ENCODE assay signal across 10 cellular contexts in the genomic region with DNA sequence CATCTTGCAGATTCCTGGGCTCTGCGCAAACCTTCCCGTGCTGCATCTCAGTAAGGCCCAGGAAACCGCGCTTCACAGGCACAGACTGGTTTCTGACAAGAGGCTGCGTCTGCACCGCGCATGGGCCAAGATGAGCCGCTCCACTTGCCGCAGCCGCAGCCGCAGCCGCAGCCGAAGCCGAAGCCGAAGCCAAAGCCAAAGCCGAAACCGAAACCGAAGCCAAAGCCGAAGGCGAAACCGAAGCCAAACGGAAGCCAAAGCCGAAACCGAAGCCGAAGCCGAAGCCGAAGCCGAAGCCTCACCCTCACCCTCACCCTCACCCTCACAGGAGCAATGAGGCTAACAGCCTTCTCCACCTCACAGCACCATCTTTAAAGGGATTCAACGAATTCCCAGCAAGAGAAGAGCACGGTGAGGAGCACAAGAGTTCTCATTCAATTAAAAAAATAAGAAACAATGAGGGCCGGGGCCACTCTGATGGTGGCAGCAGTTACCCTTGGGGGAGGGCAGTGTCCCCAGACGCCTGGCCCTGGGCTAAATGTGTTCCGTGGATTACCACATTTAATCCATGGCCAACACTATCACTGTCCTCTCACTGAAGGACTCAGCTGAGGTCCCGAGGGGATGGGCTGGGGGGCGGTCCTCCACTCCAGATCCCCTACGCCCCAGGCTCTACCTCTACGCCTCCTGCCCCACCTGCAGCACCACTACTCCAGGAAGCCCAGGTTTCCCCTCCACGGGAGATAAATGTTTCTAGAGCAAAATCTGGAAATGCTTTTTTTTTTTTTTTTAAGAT. TPM values are rescaled to one million over a fixed set of nuclear protein-coding genes. Genes with fewer than 3 reads are reported as not detected.
DNase-seq lines count a peak whose midpoint lies in the region; TF ChIP-seq lines count a peak whose summit lies in the region.
"Had no signal": no experiment of that assay in that cellular context is flagged by ENCODE, and none has a peak within 500 bp of the region (broad histone marks: within the 10 kb centered on the region; RNA-seq: fewer than 3 reads in every experiment).

No MANE protein-coding gene starts in this region.

- TF ChIP-seq POLR2A in sigmoid colon (IDR thresholded peaks at IDR 0.05): no peak

- H3K27me3 ChIP-seq in ACC112 (ENCODE audit: insufficient read depth, low read length) (no peaks in the 10 kb centered on the region), sigmoid colon (no peaks in the 10 kb centered on the region)
- H3K27me3 ChIP-seq: BLaER1 treated with 17β-estradiol and CSF1 and Interleukin-3, amounts not matched to agents 10 nM and 100 nM had no signal

- peak; percentile 66 for DNase-seq in LNCaP clone FGC (ENCODE audit: low read depth)
- DNase-seq in SK-MEL-5 (ENCODE audit: low read depth, low spot score): peak; percentile 67
- DNase-seq in fibroblast of gingiva (ENCODE audit: low read depth): peak; percentile 38
- DNase-seq in NCI-H2171 (lab: John Stamatoyannopoulos, UW): no peak
- no peak for DNase-seq in sigmoid colon
- DNase-seq in DMS 273 (lab: John Stamatoyannopoulos, UW; ENCODE audit: unreplicated experiment): no peak
- DNase-seq in RKO (ENCODE audit: low spot score): no peak

- peaks cover 18% of the 10 kb centered on the region for H3K79me2 ChIP-seq in ACC112 (ENCODE audit: control insufficient read depth, insufficient read depth, low read length, unreplicated experiment)

- peak overlapping the region; percentile 29; the same call in 1 of the 2 replicates for H3K27ac ChIP-seq in ACC112 (ENCODE audit: low read depth, low read length)
- peak overlapping the region in 2 of 4 donors; percentile 49 to 59 for H3K27ac ChIP-seq in sigmoid colon
- H3K27ac ChIP-seq: thoracic aorta had no signal

- no peak for TF ChIP-seq EP300 in sigmoid colon (IDR thresholded peaks at IDR 0.05)

- no peaks in the 10 kb centered on the region for H3K36me3 ChIP-seq in ACC112 (ENCODE audit: insufficient read depth, low read length)
- peaks cover 0 to 30% (median 11%) of the 10 kb centered on the region in 4 donors for H3K36me3 ChIP-seq in sigmoid colon

- H3K4me1 ChIP-seq in ACC112 (ENCODE audit: control insufficient read depth, insufficient read depth, low read length, unreplicated experiment) (peaks cover 6% of the 10 kb centered on the region), sigmoid colon (peaks cover 0 to 16% (median 9%) of the 10 kb centered on the region in 4 donors)

- intact Hi-C loops in sigmoid colon (cut with DNase I): no loop called here

- no peak overlapping the region for H3K4me3 ChIP-seq in ACC112 (ENCODE audit: low read depth, low read length)
- peak overlapping the region; percentile 70 for H3K4me3 ChIP-seq in LNCaP clone FGC (ENCODE audit: low read depth, low read length)
- H3K4me3 ChIP-seq in sigmoid colon: no peak overlapping the region
- H3K4me3 ChIP-seq: BLaER1 treated with 17β-estradiol and CSF1 and Interleukin-3, amounts not matched to agents 10 nM and 100 nM; thoracic aorta had no signal

- in situ Hi-C loops in SK-MEL-5 (cut with HindIII; ENCODE audit: low pct_unique_long_range_greater_than_20kb, low sequenced_read_pairs): no loop called here

- no peaks in the 10 kb centered on the region for H3K9me3 ChIP-seq in sigmoid colon
- H3K9me3 ChIP-seq: thoracic aorta had no signal

- 91 to 93% methylated on average over 38 of the region's 38 CpGs for WGBS in sigmoid colon, 2 donors

- H2AFZ ChIP-seq in ACC112 (ENCODE audit: low read length, unreplicated experiment): no peak overlapping the region

- TF ChIP-seq CTCF in LNCaP clone FGC (IDR thresholded peaks at IDR 0.05; ENCODE audit: control insufficient read depth, extremely low read depth, insufficient read depth): no peak
- TF ChIP-seq CTCF in sigmoid colon (IDR thresholded peaks at IDR 0.05): no peak

RNA-seq across cellular contexts. Expression of a gene that starts 29.1 kb away (rescaled TPM):
- total RNA-seq in SK-MEL-5 (2014; rRNA removed; shearing (Covaris generic)): 30.4 and 31.7 TPM in 2 replicates
- polyA plus RNA-seq in SK-MEL-5 (2015; cell fraction: cytosol; rRNA removed): 32.7 and 34.1 TPM in 2 replicates
- 14.4 and 18.1 TPM in 2 replicates for polyA plus RNA-seq in SK-MEL-5 (2015; cell fraction: nucleus; rRNA removed)
- total RNA-seq in sigmoid colon: 10 to 100 TPM; 11.0 to 14.1 (median 12.1) TPM
- 10 to 100 TPM; 25.2 to 38.3 (median 26.1) TPM for polyA plus RNA-seq in sigmoid colon

RNA-seq across cellular contexts. Expression of a gene that starts 49.1 kb away (rescaled TPM):
- 8.0 and 14.6 TPM in 2 replicates for total RNA-seq in SK-MEL-5 (2014; rRNA removed; shearing (Covaris generic))
- 27.3 and 28.9 TPM in 2 replicates for polyA plus RNA-seq in SK-MEL-5 (2015; cell fraction: cytosol; rRNA removed)
- 21.3 and 46.4 TPM in 2 replicates for polyA plus RNA-seq in SK-MEL-5 (2015; cell fraction: nucleus; rRNA removed)
- 10 to 100 TPM; 25.3 to 57.4 (median 34.1) TPM for total RNA-seq in sigmoid colon
- polyA plus RNA-seq in sigmoid colon: 10 to 100 TPM; 11.4 to 27.9 (median 14.3) TPM

Comparison
In these comparisons a context has a peak if more than half of its experiments do, and no peak if none do; other contexts are left out.
1. DNase-seq: peak in LNCaP clone FGC (single experiment), SK-MEL-5 (single experiment) and fibroblast of gingiva (single experiment); none in NCI-H2171 (single experiment), sigmoid colon (single experiment), DMS 273 (single experiment) and RKO (single experiment).